In genomic region chr16:62088731-62089410, GRCh38 we compare ENCODE assay signal across 10 cellular contexts. TPM values are rescaled to one million over a fixed set of nuclear protein-coding genes. Genes with fewer than 3 reads are reported as not detected.
"Had no signal": no experiment of that assay in that cellular context is flagged by ENCODE, and none has a peak within 500 bp of the region (broad histone marks: within the 10 kb centered on the region; RNA-seq: fewer than 3 reads in every experiment).

No MANE protein-coding gene starts in this region.

- ATAC-seq: K562 had no signal

- H3K4me3 ChIP-seq: K562 had no signal

- DNase-seq: IMR-90, KBM-7, KG1 had no signal

- H3K9ac ChIP-seq: KMS-11 had no signal

- FAIRE-seq: HTR-8/SVneo, K562 had no signal

- H3K4me2 ChIP-seq: KMS-11 had no signal

- H3K27ac ChIP-seq: HL-60, KMS-11 had no signal

RNA-seq across cellular contexts. Expression of gene CDH8, which starts 52.6 kb away (rescaled TPM):
- total RNA-seq: HT-29, HT1080, IMR-90 had no signal
- polyA plus RNA-seq: IgD-negative memory B cell, IMR-90 had no signal
